19 cellular contexts compared by ENCODE assay signal in the genomic region with DNA sequence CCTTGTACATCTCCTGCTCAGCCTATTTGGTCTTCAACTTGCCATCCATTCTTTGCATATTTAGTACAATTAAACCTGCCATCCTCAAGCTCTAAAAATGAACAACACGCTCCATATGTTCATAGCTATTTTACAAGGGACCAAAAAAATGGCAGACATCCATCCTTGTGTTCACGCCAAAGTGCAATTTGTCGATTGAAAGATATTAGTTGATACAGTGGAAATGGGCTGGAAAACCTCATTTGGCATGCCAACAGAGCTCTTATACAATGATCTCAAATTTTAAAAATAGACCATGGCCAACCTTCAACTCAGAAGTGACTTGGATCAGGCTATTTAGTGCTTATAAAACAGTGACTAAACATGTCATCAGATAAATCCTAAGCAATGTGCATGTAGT.
"Had no signal": no experiment of that assay in that cellular context is flagged by ENCODE, and none has a peak within 500 bp of the region (broad histone marks: within the 10 kb centered on the region; RNA-seq: fewer than 3 reads in every experiment).

No MANE protein-coding gene starts in this region.

- DNase-seq: KBM-7, MV-4-11, NCI-H1048, NCI-H1105, NCI-H1417, NCI-H1436 treated with DMSO at 0.1 percent for 48 hours, NCI-H187, NCI-H2029, NCI-H2081 treated with DMSO at 0.1 percent for 48 hours, NCI-H2171, NCI-H226, NCI-H524, NCI-H526 treated with DMSO at 0.1 percent for 48 hours, NCI-H82, Right ventricle myocardium superior, RPMI8226, SIG-M5, SW 1271, T-cell had no signal
